Comparison of ENCODE assay signal across 26 cellular contexts in the genomic region with DNA sequence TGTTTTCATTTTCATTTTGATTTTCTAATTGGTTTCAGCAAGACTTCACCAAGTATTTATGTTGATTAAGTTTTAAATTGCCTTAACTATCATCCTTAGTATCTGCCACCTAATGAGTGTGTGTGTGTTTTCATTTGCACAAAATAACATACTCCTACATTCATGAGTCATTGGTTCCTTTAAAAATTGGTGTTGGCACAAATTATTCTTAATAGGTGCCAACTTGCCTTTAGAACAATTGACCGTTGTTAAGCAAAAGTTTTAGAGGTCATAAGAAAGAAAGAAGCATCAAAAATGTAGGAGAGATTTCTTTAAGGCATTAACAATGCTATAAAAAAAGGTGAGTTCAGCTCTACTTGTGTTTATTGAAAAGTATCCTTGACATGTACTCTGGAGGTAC.
"Had no signal": no experiment of that assay in that cellular context is flagged by ENCODE, and none has a peak within 500 bp of the region (broad histone marks: within the 10 kb centered on the region; RNA-seq: fewer than 3 reads in every experiment).

No MANE protein-coding gene starts in this region.

- H3K9me3 Mint-ChIP-seq: activated naive CD8-positive, alpha-beta T cell treated with anti-CD3 and anti-CD28 coated beads for 36 hours; activated T-cell treated with anti-CD3 and anti-CD28 coated beads, Interleukin-2, amount 50 U/mL, for 24 hours; activated T-helper 2 cell treated with anti-CD3 and anti-CD28 coated beads, Interferon-gamma antibody, Interleukin-2, Interleukin-4, amounts not matched to agents 10 μg/mL and 5 μg/mL and 100 μg/mL, durations not matched to agents 14 hours and 24 hours and 36 hours; stimulated activated effector memory CD8-positive, alpha-beta T cell treated with anti-CD3 and anti-CD28 coated beads, Interleukin-12 subunit alpha, Interleukin-12 subunit beta, amount 100 ng/mL, for 72 hours; stimulated activated naive CD8-positive, alpha-beta T cell treated with anti-CD3 and anti-CD28 coated beads, Interleukin-15, amount 100 ng/mL, for 72 hours; T-cell; T-helper 2 cell treated with Interferon-gamma antibody and Interleukin-4, amounts not matched to agents 5 μg/mL and 100 μg/mL, for 36 hours had no signal

- FAIRE-seq: urothelium cell line had no signal

- H3K27ac ChIP-seq: dorsolateral prefrontal cortex, parathyroid adenoma, right lobe of liver, transverse colon had no signal

- DNase-seq: activated CD4-positive, alpha-beta T cell treated with anti-CD3 and anti-CD28 coated beads, Interleukin-2, amount 50 U/mL, for 4 hours; activated CD8-positive, alpha-beta memory T cell treated with anti-CD3 and anti-CD28 coated beads for 24 hours; activated CD8-positive, alpha-beta memory T cell treated with anti-CD3 and anti-CD28 coated beads, Interleukin-2, amount 50 U/mL, for 4 hours; activated naive CD4-positive, alpha-beta T cell; activated naive CD8-positive, alpha-beta T cell treated with anti-CD3 and anti-CD28 coated beads for 36 hours; activated T-cell treated with anti-CD3 and anti-CD28 coated beads, Interleukin-2, amount 50 U/mL, for 24 hours; amniotic stem cell; central memory CD4-positive, alpha-beta T cell; dorsolateral prefrontal cortex; foreskin melanocyte; glutamatergic neuron; hippocampal formation; mesenchymal stem cell; nephron progenitor cell; right lobe of liver; stimulated activated CD4-positive, alpha-beta T cell treated with anti-CD3 and anti-CD28 coated beads, Interleukin-2, amount 100 ng/mL, for 24 hours; stimulated activated naive CD8-positive, alpha-beta T cell treated with anti-CD3 and anti-CD28 coated beads, Interleukin-15, amount 100 ng/mL, for 72 hours; T-cell; transverse colon had no signal

- H3K4me1 Mint-ChIP-seq: activated naive CD8-positive, alpha-beta T cell treated with anti-CD3 and anti-CD28 coated beads for 36 hours; nephron progenitor cell; stimulated activated effector memory CD8-positive, alpha-beta T cell treated with anti-CD3 and anti-CD28 coated beads, Interleukin-12 subunit alpha, Interleukin-12 subunit beta, amount 100 ng/mL, for 72 hours; stimulated activated naive CD8-positive, alpha-beta T cell treated with anti-CD3 and anti-CD28 coated beads, Interleukin-15, amount 100 ng/mL, for 72 hours; T-cell had no signal

- ATAC-seq: right lobe of liver; stimulated activated effector memory CD8-positive, alpha-beta T cell treated with anti-CD3 and anti-CD28 coated beads, Interleukin-12 subunit alpha, Interleukin-12 subunit beta, amount 100 ng/mL, for 72 hours; stimulated activated naive CD8-positive, alpha-beta T cell treated with anti-CD3 and anti-CD28 coated beads, Interleukin-15, amount 100 ng/mL, for 72 hours; T-cell had no signal

- H3K36me3 ChIP-seq: right lobe of liver had no signal

- H3K4me3 ChIP-seq: dorsolateral prefrontal cortex, right lobe of liver, skin epidermis, transverse colon had no signal

- H3K4me1 ChIP-seq: parathyroid adenoma, right lobe of liver had no signal

- H3K27me3 ChIP-seq: right lobe of liver, transverse colon had no signal

- H3K36me3 Mint-ChIP-seq: activated naive CD8-positive, alpha-beta T cell treated with anti-CD3 and anti-CD28 coated beads for 36 hours; stimulated activated effector memory CD8-positive, alpha-beta T cell treated with anti-CD3 and anti-CD28 coated beads, Interleukin-12 subunit alpha, Interleukin-12 subunit beta, amount 100 ng/mL, for 72 hours; T-cell had no signal

- H3K9me3 ChIP-seq: right lobe of liver, transverse colon had no signal

- H3K4me3 Mint-ChIP-seq: activated naive CD8-positive, alpha-beta T cell treated with anti-CD3 and anti-CD28 coated beads for 36 hours; activated T-cell treated with anti-CD3 and anti-CD28 coated beads, Interleukin-2, amount 50 U/mL, for 24 hours; brain; nephron progenitor cell; stimulated activated effector memory CD8-positive, alpha-beta T cell treated with anti-CD3 and anti-CD28 coated beads, Interleukin-12 subunit alpha, Interleukin-12 subunit beta, amount 100 ng/mL, for 72 hours; stimulated activated naive CD8-positive, alpha-beta T cell treated with anti-CD3 and anti-CD28 coated beads, Interleukin-15, amount 100 ng/mL, for 72 hours; T-cell; T-helper 2 cell treated with Interferon-gamma antibody and Interleukin-4, amounts not matched to agents 5 μg/mL and 100 μg/mL, for 36 hours had no signal

- H3K27me3 Mint-ChIP-seq: activated T-cell treated with anti-CD3 and anti-CD28 coated beads, Interleukin-2, amount 50 U/mL, for 24 hours; brain; stimulated activated naive CD8-positive, alpha-beta T cell treated with anti-CD3 and anti-CD28 coated beads, Interleukin-15, amount 100 ng/mL, for 72 hours had no signal

- H3K27ac Mint-ChIP-seq: activated naive CD8-positive, alpha-beta T cell treated with anti-CD3 and anti-CD28 coated beads for 36 hours; activated T-cell treated with anti-CD3 and anti-CD28 coated beads, Interleukin-2, amount 50 U/mL, for 24 hours; activated T-helper 2 cell treated with anti-CD3 and anti-CD28 coated beads, Interferon-gamma antibody, Interleukin-2, Interleukin-4, amounts not matched to agents 10 μg/mL and 5 μg/mL and 100 μg/mL, durations not matched to agents 14 hours and 24 hours and 36 hours; brain; stimulated activated effector memory CD8-positive, alpha-beta T cell treated with anti-CD3 and anti-CD28 coated beads, Interleukin-12 subunit alpha, Interleukin-12 subunit beta, amount 100 ng/mL, for 72 hours; stimulated activated naive CD8-positive, alpha-beta T cell treated with anti-CD3 and anti-CD28 coated beads, Interleukin-15, amount 100 ng/mL, for 72 hours; T-cell; T-helper 2 cell treated with Interferon-gamma antibody and Interleukin-4, amounts not matched to agents 5 μg/mL and 100 μg/mL, for 36 hours had no signal
